8 cellular contexts compared by ENCODE assay signal in genomic region chr22:40024201-40025061, GRCh38. TPM values are rescaled to one million over a fixed set of nuclear protein-coding genes. Genes with fewer than 3 reads are reported as not detected.
DNase-seq lines count a peak whose midpoint lies in the region; ATAC-seq and TF ChIP-seq lines count a peak whose summit lies in the region.

No MANE protein-coding gene starts in this region.

- ATAC-seq in stimulated activated memory B cell treated with anti-CD40 and anti-IgM and Interleukin-4, amounts not matched to agents 10 μg/mL and 1 μg/mL and 100 μg/mL, for 72 hours = peak; percentile 77
- ATAC-seq in GM21786 (IDR thresholded peaks at IDR 0.05; ENCODE audit: unreplicated experiment) = no peak

- H3K4me1 Mint-ChIP-seq in endothelial cell (ENCODE audit: unreplicated experiment) = no peaks in the 10 kb centered on the region
- H3K4me1 Mint-ChIP-seq in stimulated activated memory B cell treated with anti-CD40 and anti-IgM and Interleukin-4, amounts not matched to agents 10 μg/mL and 1 μg/mL and 100 μg/mL, for 72 hours = peaks cover 13% of the 10 kb centered on the region

- no peaks in the 10 kb centered on the region for H3F3A ChIP-seq in GM23248 (ENCODE audit: insufficient read depth)

- TF ChIP-seq CTCF in AG04449 (IDR thresholded peaks at IDR 0.05; ENCODE audit: insufficient read depth, low read length, missing control alignments) (peak; percentile 96), endothelial cell (IDR thresholded peaks at IDR 0.05; ENCODE audit: unreplicated experiment) (peak; percentile 59)

- H3K9ac ChIP-seq in GM23248 = no peak overlapping the region
- no peak overlapping the region for H3K9ac ChIP-seq in mucosa of rectum (ENCODE audit: low read depth in 1 of 2, low read length in 2 of 2)

- no peak overlapping the region for H3K4me3 Mint-ChIP-seq in endothelial cell (ENCODE audit: unreplicated experiment)
- no peak overlapping the region for H3K4me3 Mint-ChIP-seq in stimulated activated memory B cell treated with anti-CD40 and anti-IgM and Interleukin-4, amounts not matched to agents 10 μg/mL and 1 μg/mL and 100 μg/mL, for 72 hours

- H3K27ac ChIP-seq in GM23248 (no peak overlapping the region), mucosa of rectum (ENCODE audit: low read depth in 2 of 2, low read length in 2 of 2) (peak overlapping the region; percentile 32 to 47)

- H3K4me2 ChIP-seq in GM23248 (ENCODE audit: unreplicated experiment) = no peak overlapping the region

- no peaks in the 10 kb centered on the region for H4K20me1 ChIP-seq in GM23248 (ENCODE audit: insufficient read depth)

- H3K36me3 ChIP-seq in GM23248 (ENCODE audit: low read depth) (no peaks in the 10 kb centered on the region), mucosa of rectum (ENCODE audit: control insufficient read depth in 2 of 2, insufficient read depth in 2 of 2, low read length in 2 of 2) (peaks cover 19 to 27% of the 10 kb centered on the region in 2 donors)

- CTCF ChIA-PET in AG04449 (lab: Yijun Ruan, JAX) = interaction anchor here (0.6 to 24.3 kb wide), 59 partner anchors 10 to 681 kb away, joined by 3 to 1079 read pairs (median 4); partner anchors contain the start of genes RPS19BP1 and TMA7B

- H3K36me3 Mint-ChIP-seq in endothelial cell (ENCODE audit: low read depth, unreplicated experiment) = no peaks in the 10 kb centered on the region
- no peaks in the 10 kb centered on the region for H3K36me3 Mint-ChIP-seq in stimulated activated memory B cell treated with anti-CD40 and anti-IgM and Interleukin-4, amounts not matched to agents 10 μg/mL and 1 μg/mL and 100 μg/mL, for 72 hours

- H3K4me3 ChIP-seq in AG04449 (ENCODE audit: low read depth, low read length) (no peak overlapping the region), GM23248 (no peak overlapping the region), mucosa of rectum (ENCODE audit: low read length in 2 of 2) (no peak overlapping the region)

- DNase-seq in AG04449 (ENCODE audit: low read depth, low spot score) (no peak), GM23248 (peak; percentile 86), NCI-H748 treated with DMSO at 0.1 percent for 48 hours (lab: John Stamatoyannopoulos, UW) (peak; percentile 28), endothelial cell (ENCODE audit: low spot score) (peak; percentile 73)
- peak; percentile 24 to 39 for DNase-seq in activated CD8-positive, alpha-beta memory T cell treated with anti-CD3 and anti-CD28 coated beads for 1 hour (ENCODE audit: extremely low read depth in 1 of 2, low read depth in 1 of 2)

- 16 to 18% methylated on average over 16 of the region's 16 CpGs for WGBS in GM23248 (ENCODE audit: low coverage in 1 of 2, low lambda C conversion rate in 2 of 2, missing lambda C conversion rate in 2 of 2), 2 experiments

- POLR2A ChIA-PET in AG04449 (lab: Yijun Ruan, JAX) = interaction anchor here (1.1 to 1.6 kb wide), 2 partner anchors 489 to 491 kb away, joined by 3 read pairs; partner anchors contain the start of gene RPS19BP1

- no peaks in the 10 kb centered on the region for H3K9me3 Mint-ChIP-seq in endothelial cell (ENCODE audit: unreplicated experiment)
- H3K9me3 Mint-ChIP-seq in stimulated activated memory B cell treated with anti-CD40 and anti-IgM and Interleukin-4, amounts not matched to agents 10 μg/mL and 1 μg/mL and 100 μg/mL, for 72 hours = no peaks in the 10 kb centered on the region

- H3K27ac Mint-ChIP-seq in endothelial cell (ENCODE audit: unreplicated experiment) = no peak overlapping the region
- no peak overlapping the region for H3K27ac Mint-ChIP-seq in stimulated activated memory B cell treated with anti-CD40 and anti-IgM and Interleukin-4, amounts not matched to agents 10 μg/mL and 1 μg/mL and 100 μg/mL, for 72 hours

- no peaks in the 10 kb centered on the region for H3K9me3 ChIP-seq in GM23248 (ENCODE audit: low read depth)
- no peaks in the 10 kb centered on the region for H3K9me3 ChIP-seq in mucosa of rectum (ENCODE audit: control insufficient read depth in 2 of 2, low read length in 2 of 2)

- in situ Hi-C loops in GM23248 (cut with MboI) = loop anchor here (5.0 kb wide), 1 partner anchor 487 kb away; no protein-coding TSS in a partner anchor

- H3K9me2 ChIP-seq in GM23248 (ENCODE audit: insufficient read depth) = no peaks in the 10 kb centered on the region

- H3K27me3 Mint-ChIP-seq in endothelial cell (ENCODE audit: unreplicated experiment) = no peaks in the 10 kb centered on the region
- H3K27me3 Mint-ChIP-seq in stimulated activated memory B cell treated with anti-CD40 and anti-IgM and Interleukin-4, amounts not matched to agents 10 μg/mL and 1 μg/mL and 100 μg/mL, for 72 hours = peaks cover 13% of the 10 kb centered on the region

- no peak overlapping the region for H2AFZ ChIP-seq in GM23248

- H3K4me1 ChIP-seq in GM23248 (ENCODE audit: insufficient read depth) (no peaks in the 10 kb centered on the region), mucosa of rectum (ENCODE audit: control insufficient read depth in 2 of 2, insufficient read depth in 2 of 2, low read length in 2 of 2) (peaks cover 3 to 22% of the 10 kb centered on the region in 2 donors)

- no peaks in the 10 kb centered on the region for H3K79me2 ChIP-seq in GM23248 (ENCODE audit: insufficient read depth)

- H3K27me3 ChIP-seq in GM23248 (replicated peaks; ENCODE audit: insufficient read depth) (no peaks in the 10 kb centered on the region), mucosa of rectum (ENCODE audit: control insufficient read depth in 2 of 2, insufficient read depth in 2 of 2, low read length in 2 of 2) (no peaks in the 10 kb centered on the region)

RNA-seq across cellular contexts. Expression of gene FAM83F, which starts 29.7 kb away (rescaled TPM):
- total RNA-seq in GM23248 (2014; rRNA removed; shearing (Covaris generic)) = not detected in 2 replicates
- polyA plus RNA-seq in GM23248 (2016; fragmentation: Nextera tagmentation; extraction: Ambion mirVana) = not detected in 2 replicates
- 3.5 TPM for total RNA-seq in endothelial cell (ENCODE audit: unreplicated experiment)
